ENCODE assay signal across 8 cellular contexts in genomic region chr6:35297541-35298481, GRCh38. TPM values are rescaled to one million over a fixed set of nuclear protein-coding genes. Genes with fewer than 3 reads are reported as not detected.
A peak's percentile ranks its signal among the peaks of the same experiment; 100 is the strongest.
DNase-seq lines count a peak whose midpoint lies in the region; ATAC-seq and TF ChIP-seq lines count a peak whose summit lies in the region.

TSS of gene DEF6 (plus strand) at chr6:35297818. CDS start at chr6:35297857, 39 bp downstream.

- H3K4me3 Mint-ChIP-seq in natural killer cell = peak within 1 kb of the TSS; percentile 89

- no peak within 1 kb of the TSS for H2AFZ ChIP-seq in OCI-LY1 (ENCODE audit: low read length)

- ATAC-seq in GM19467 (IDR thresholded peaks at IDR 0.05; ENCODE audit: unreplicated experiment) (peak; percentile 67), natural killer cell (peak; percentile 85 to 92 (median 91))

- no peaks in the 10 kb centered on the region for H3K27me3 Mint-ChIP-seq in natural killer cell (ENCODE audit: low read depth in 2 of 2)

- H3F3A ChIP-seq in OCI-LY1 (ENCODE audit: insufficient read depth, low read length) = no peaks in the 10 kb centered on the region

- no peaks in the 10 kb centered on the region for H3K9me3 Mint-ChIP-seq in natural killer cell

- intact Hi-C loops in esophagus squamous epithelium (cut with DNase I) (no loop called here), natural killer cell (cut with micrococcal nuclease) (loop anchor here (1.0 to 5.0 kb wide), 7 partner anchors 15 to 439 kb away; partner anchors contain the start of genes ARMC12, PPARD and RPL10A)

- H3K79me2 ChIP-seq in OCI-LY1 (ENCODE audit: insufficient read depth, low read length) = no peaks in the 10 kb centered on the region

- H3K9me2 ChIP-seq in OCI-LY1 (ENCODE audit: low read depth, low read length) = no peaks in the 10 kb centered on the region

- H3K36me3 ChIP-seq in OCI-LY1 (ENCODE audit: insufficient read depth, low read length) (peaks cover 28% of the 10 kb centered on the region), esophagus squamous epithelium (peaks cover 0 to 38% (median 2%) of the 10 kb centered on the region in 3 donors)

- peaks cover 8% of the 10 kb centered on the region for H3K36me3 Mint-ChIP-seq in natural killer cell

- H3K9ac ChIP-seq in OCI-LY1 (ENCODE audit: low read length) = peak within 1 kb of the TSS; percentile 79

- peak; percentile 48 for DNase-seq in COR-L47 (lab: John Stamatoyannopoulos, UW)
- DNase-seq in HUDEP-2 (lab: John Stamatoyannopoulos, UW; ENCODE audit: unreplicated experiment in 76 of 76) = peak in 73 of 76 experiments; percentile 49 to 91 (median 78)
- DNase-seq in activated T-cell treated with anti-CD3 and anti-CD28 coated beads for 4 hours = peak; percentile 78
- DNase-seq in esophagus squamous epithelium (lab: John Stamatoyannopoulos, UW) = peak; percentile 48
- peak; percentile 85 for DNase-seq in natural killer cell
- peak; percentile 85 for DNase-seq in stimulated activated naive CD4-positive, alpha-beta T cell treated with Interleukin-2 at 50 U/mL for 16 hours (lab: John Stamatoyannopoulos, UW)

- 0 to 15% methylated on average over 2 to 3 of the region's 36 CpGs for WGBS in esophagus squamous epithelium, 2 donors

- no peaks in the 10 kb centered on the region for H3K9me3 ChIP-seq in OCI-LY1 (ENCODE audit: low read length)
- no peaks in the 10 kb centered on the region for H3K9me3 ChIP-seq in esophagus squamous epithelium

- peaks cover 34 to 50% of the 10 kb centered on the region in 2 donors for H3K4me1 Mint-ChIP-seq in natural killer cell

- peak within 1 kb of the TSS; percentile 69 for H3K4me3 ChIP-seq in OCI-LY1 (ENCODE audit: low read depth, low read length, poor library complexity, severe bottlenecking)
- peak within 1 kb of the TSS; percentile 42 to 67 (median 58) for H3K4me3 ChIP-seq in esophagus squamous epithelium

- peak in 1 of 4 donors; percentile 85 for TF ChIP-seq POLR2A in esophagus squamous epithelium (IDR thresholded peaks at IDR 0.05)

- H3K27ac ChIP-seq in OCI-LY1 (ENCODE audit: low read depth, low read length, poor library complexity, severe bottlenecking) = peak within 1 kb of the TSS; percentile 74
- peak within 1 kb of the TSS; percentile 90 to 92 (median 90) for H3K27ac ChIP-seq in esophagus squamous epithelium

- peak; percentile 88 for TF ChIP-seq CTCF in OCI-LY1 (IDR thresholded peaks at IDR 0.05; ENCODE audit: low read length)
- TF ChIP-seq CTCF in esophagus squamous epithelium (IDR thresholded peaks at IDR 0.05) = peak; percentile 71 to 98 (median 91)
- TF ChIP-seq CTCF in natural killer cell (IDR thresholded peaks at IDR 0.05) = peak; percentile 87

- H3K27me3 ChIP-seq in OCI-LY1 (ENCODE audit: insufficient read depth, low read length) (no peaks in the 10 kb centered on the region), esophagus squamous epithelium (no peaks in the 10 kb centered on the region)

- H4K20me1 ChIP-seq in OCI-LY1 (ENCODE audit: insufficient read depth, low read length) = no peaks in the 10 kb centered on the region

- H3K4me1 ChIP-seq in OCI-LY1 (ENCODE audit: insufficient read depth, low read length, severe bottlenecking) (peaks cover 45% of the 10 kb centered on the region), esophagus squamous epithelium (peaks cover 5 to 61% (median 34%) of the 10 kb centered on the region in 3 donors)

- peak within 1 kb of the TSS; percentile 78 for H3K4me2 ChIP-seq in OCI-LY1 (ENCODE audit: low read length)

- H3K27ac Mint-ChIP-seq in natural killer cell = peak within 1 kb of the TSS; percentile 97 to 98

RNA-seq across cellular contexts. Expression of gene DEF6, which starts in this region (rescaled TPM):
- 10 to 100 TPM; 20.5 to 38.0 (median 25.2) TPM for total RNA-seq in esophagus squamous epithelium
- total RNA-seq in natural killer cell = 100 to 1,000 TPM; 232 to 297 (median 241) TPM

Comparison
In these comparisons a context has a peak if more than half of its experiments do, and no peak if none do; other contexts are left out.
1. Peak in every context shown above with its lines: DNase-seq, ATAC-seq, H3K4me3 ChIP-seq and H3K27ac ChIP-seq.
2. RNA of gene DEF6 (total RNA-seq): 232 to 297 TPM in natural killer cell; 20.5 to 38.0 TPM in esophagus squamous epithelium; every median in the first group is over 4 times any median in the second.